ENCODE assay signal across 1 cellular context in genomic region chr16:85057212-85057889, GRCh38.
TF ChIP-seq lines count a peak whose summit lies in the region.

No MANE protein-coding gene starts in this region.

TF ChIP-seq in HEK293, 187 proteins besides CTCF, POLR2A, EP300 and RAD21 (continued from another document):
- no peak for TF ChIP-seq ZFP41 (tag by site-specific recombination; IDR thresholded peaks at IDR 0.05; ENCODE audit: borderline replicate concordance)
- no peak for TF ChIP-seq ZNF302 (tag by site-specific recombination; IDR thresholded peaks at IDR 0.05; ENCODE audit: low read depth)
- no peak for TF ChIP-seq ZNF513 (tag by site-specific recombination; IDR thresholded peaks at IDR 0.05)
- TF ChIP-seq ZSCAN18 (tag by site-specific recombination; IDR thresholded peaks at IDR 0.05), result no peak
- TF ChIP-seq ZNF670 (tag by site-specific recombination; IDR thresholded peaks at IDR 0.05; ENCODE audit: low read depth), result no peak
- TF ChIP-seq GLI4 (tag by site-specific recombination; IDR thresholded peaks at IDR 0.05), result no peak
TF ChIP-seq in HEK293: peak in this region for 0.
